In genomic region chr12:42447371-42447786, GRCh38 we compare ENCODE assay signal across 22 cellular contexts.
DNase-seq lines count a peak whose midpoint lies in the region; ATAC-seq and TF ChIP-seq lines count a peak whose summit lies in the region.
"Had no signal": no experiment of that assay in that cellular context is flagged by ENCODE, and none has a peak within 500 bp of the region (broad histone marks: within the 10 kb centered on the region; RNA-seq: fewer than 3 reads in every experiment).

No MANE protein-coding gene starts in this region.

- TF ChIP-seq POLR2A in spleen (IDR thresholded peaks at IDR 0.05) (no peak), stomach (IDR thresholded peaks at IDR 0.05) (no peak)

- H3K4me1 ChIP-seq in spleen, result peaks cover 4 to 55% (median 22%) of the 10 kb centered on the region in 6 donors
- H3K4me1 ChIP-seq in stomach, result peaks cover 0 to 14% (median 0%) of the 10 kb centered on the region in 4 donors
- H3K4me1 ChIP-seq: sigmoid colon had no signal

- H3K9me3 ChIP-seq in spleen (peaks cover 0 to 24% (median 14%) of the 10 kb centered on the region in 8 donors), stomach (peaks cover 0 to 9% (median 3%) of the 10 kb centered on the region in 4 donors)
- H3K9me3 ChIP-seq: mucosa of descending colon, ovary had no signal

- no peak for ATAC-seq in GM21786 (IDR thresholded peaks at IDR 0.05; ENCODE audit: unreplicated experiment)
- ATAC-seq: activated CD4-positive, CD25-positive, alpha-beta regulatory T cell treated with anti-CD3 and anti-CD28 coated beads, Interleukin-2, amount 50 U/mL, for 24 hours; activated T-helper 17 cell treated with anti-CD3 and anti-CD28 coated beads, Interleukin-2, amount 50 U/mL, for 72 hours; mucosa of descending colon had no signal

- H3K36me3 ChIP-seq in spleen, result peaks cover 0 to 62% (median 31%) of the 10 kb centered on the region in 6 donors
- peaks cover 4 to 67% (median 54%) of the 10 kb centered on the region in 4 donors for H3K36me3 ChIP-seq in stomach
- H3K36me3 ChIP-seq: ovary had no signal

- H3K27me3 ChIP-seq in spleen (replicated peaks in 1 of 7) (no peaks in the 10 kb centered on the region), stomach (no peaks in the 10 kb centered on the region)
- H3K27me3 ChIP-seq: ovary, sigmoid colon had no signal

- peak overlapping the region in 5 of 8 donors; percentile 5 to 62 (median 32) for H3K27ac ChIP-seq in spleen
- H3K27ac ChIP-seq in stomach, result no peak overlapping the region
- H3K27ac ChIP-seq: ovary, sigmoid colon had no signal

- in situ Hi-C loops in astrocyte of the spinal cord (cut with HindIII; ENCODE audit: low sequenced_read_pairs), result no loop called here

- DNase-seq in NCI-H460 (ENCODE audit: extremely low read depth, low read depth) (peak; percentile 49), astrocyte of the spinal cord (ENCODE audit: low read depth, low spot score) (peak; percentile 45), kidney glomerular epithelial cell (lab: John Stamatoyannopoulos, UW) (peak; percentile 54), spleen (no peak), DMS153 (lab: John Stamatoyannopoulos, UW) (no peak), NCI-H1417 (lab: John Stamatoyannopoulos, UW) (no peak), stomach (no peak)
- DNase-seq: EL; HCEC 1CT; KG1; mucosa of descending colon; NCI-H1092 treated with DMSO at 0.1 percent for 48 hours; NCI-H526; ovary; SHP77 treated with DMSO at 0.1 percent for 48 hours; sigmoid colon; stimulated activated CD4-positive, alpha-beta T cell treated with anti-CD3 and anti-CD28 coated beads, Interleukin-2, amount 100 ng/mL, for 24 hours; substantia nigra; T-helper 2 cell had no signal

- TF ChIP-seq EP300 in stomach (IDR thresholded peaks at IDR 0.05), result no peak

- intact Hi-C loops in spleen (cut with DNase I; ENCODE audit: low total_unique reads) (no loop called here), stomach (cut with DNase I; ENCODE audit: low total_unique reads) (no loop called here)

- WGBS in spleen, 5 donors, result 76 to 90% (median 79%) methylated on average over 3 of the region's 3 CpGs
- 46 to 70% (median 57%) methylated on average over 3 of the region's 3 CpGs for WGBS in stomach, 5 donors

- H3K4me3 ChIP-seq in astrocyte of the spinal cord (ENCODE audit: low read depth, low read length) (no peak overlapping the region), spleen (no peak overlapping the region), stomach (no peak overlapping the region)
- H3K4me3 ChIP-seq: mucosa of descending colon, ovary, sigmoid colon had no signal

- TF ChIP-seq CTCF in astrocyte of the spinal cord (IDR thresholded peaks at IDR 0.05; ENCODE audit: low read depth, low read length) (no peak), spleen (IDR thresholded peaks at IDR 0.05 in 8 of 11, conservative IDR thresholded peaks at IDR 0.05 in 3 of 11) (no peak), stomach (IDR thresholded peaks at IDR 0.05) (no peak)

Comparison
In these comparisons a context has a peak if more than half of its experiments do, and no peak if none do; other contexts are left out.
1. DNase-seq: peak in NCI-H460 (single experiment), astrocyte of the spinal cord (single experiment) and kidney glomerular epithelial cell (single experiment); none in spleen (single experiment), DMS153 (single experiment), NCI-H1417 (0 of 3) and stomach (single experiment).
2. H3K27ac ChIP-seq: peak in spleen (5 of 8); none in stomach (0 of 5).